9 cellular contexts compared by ENCODE assay signal in the genomic region with DNA sequence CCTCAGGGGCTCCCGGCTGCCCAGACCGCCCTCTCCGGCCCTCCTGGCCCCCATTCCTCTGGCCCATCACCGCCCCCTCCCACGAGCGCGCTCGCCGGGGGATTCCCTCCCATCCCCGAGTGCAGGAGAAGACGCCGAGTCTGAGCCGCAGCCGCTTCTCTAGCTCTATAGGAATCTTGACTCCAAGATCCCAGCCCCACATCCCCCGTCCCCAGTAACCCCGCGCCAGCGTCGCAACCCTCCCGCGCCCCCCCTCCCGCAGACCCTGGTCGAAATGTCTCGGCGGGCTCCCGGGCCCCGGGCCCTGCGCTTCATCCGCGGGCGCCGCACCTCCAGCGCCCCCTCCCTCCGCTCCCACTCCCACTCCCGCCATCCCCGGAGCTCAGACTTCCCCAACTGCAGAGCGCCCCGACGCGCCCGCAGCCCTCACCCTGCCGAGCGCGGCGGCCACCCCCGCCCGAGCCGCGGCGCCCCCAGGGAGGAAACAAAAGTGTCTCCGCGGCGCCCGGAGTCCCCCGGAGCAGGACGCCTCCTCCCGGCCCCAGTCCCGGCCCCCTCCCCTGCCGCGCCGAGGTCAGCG. TPM values are rescaled to one million over a fixed set of nuclear protein-coding genes. Genes with fewer than 3 reads are reported as not detected.
DNase-seq lines count a peak whose midpoint lies in the region; ATAC-seq, FAIRE-seq and TF ChIP-seq lines count a peak whose summit lies in the region.
"Had no signal": no experiment of that assay in that cellular context is flagged by ENCODE, and none has a peak within 500 bp of the region (broad histone marks: within the 10 kb centered on the region; RNA-seq: fewer than 3 reads in every experiment).

No MANE protein-coding gene starts in this region.

- H3K27me3 Mint-ChIP-seq in activated CD4-positive, alpha-beta T cell treated with anti-CD3 and anti-CD28 coated beads, Interleukin-2, amount 10 ng/mL, durations not matched to agents 24 days and 14 days: peaks cover 6% of the 10 kb centered on the region

- H3K9ac ChIP-seq in fibroblast of lung (ENCODE audit: insufficient read depth, low read length) (no peak overlapping the region), neural cell (ENCODE audit: low read length) (peak overlapping the region; percentile 80)

- no peak overlapping the region for H3K27ac ChIP-seq in fibroblast of lung (ENCODE audit: insufficient read depth, low read length)
- peak overlapping the region; percentile 70 for H3K27ac ChIP-seq in neural cell (ENCODE audit: low read length)

- intact Hi-C loops in activated CD4-positive, alpha-beta T cell treated with anti-CD3 and anti-CD28 coated beads, Interleukin-2, amount 10 ng/mL, durations not matched to agents 24 days and 14 days (cut with micrococcal nuclease): loop anchor here (1.0 to 5.0 kb wide), 8 partner anchors 9 to 241 kb away; no protein-coding TSS in a partner anchor

- H3F3A ChIP-seq in neural cell (ENCODE audit: insufficient read depth, low read length, poor library complexity, severe bottlenecking): no peaks in the 10 kb centered on the region

- H3K4me1 ChIP-seq in fibroblast of lung (ENCODE audit: control insufficient read depth, extremely low read depth, insufficient read depth, low read length): no peaks in the 10 kb centered on the region

- TF ChIP-seq EP300 in neural cell (conservative IDR thresholded peaks at IDR 0.05; ENCODE audit: poor library complexity, severe bottlenecking): no peak

- peaks cover 5% of the 10 kb centered on the region for H3K9me3 Mint-ChIP-seq in activated CD4-positive, alpha-beta T cell treated with anti-CD3 and anti-CD28 coated beads, Interleukin-2, amount 10 ng/mL, durations not matched to agents 24 days and 14 days

- ATAC-seq in HG03064 (IDR thresholded peaks at IDR 0.05; ENCODE audit: low read depth, unreplicated experiment): peak; percentile 29

- H4K20me1 ChIP-seq in fibroblast of lung (ENCODE audit: control insufficient read depth, extremely low read depth, insufficient read depth, low read length) (peaks cover 2% of the 10 kb centered on the region), neural cell (ENCODE audit: insufficient read depth) (no peaks in the 10 kb centered on the region)

- H3K79me2 ChIP-seq in fibroblast of lung (ENCODE audit: control insufficient read depth, insufficient read depth, low read length) (no peaks in the 10 kb centered on the region), neural cell (replicated peaks; ENCODE audit: insufficient read depth, low read length) (peaks cover 6% of the 10 kb centered on the region)

- H3K4me3 ChIP-seq in fibroblast of lung (replicated peaks in 1 of 4; ENCODE audit: control extremely low read depth in 1 of 4, insufficient read depth in 1 of 4, low read depth in 3 of 4, low read length in 4 of 4) (peak overlapping the region in 3 of 4 experiments; percentile 18 to 48 (median 36)), neural cell (ENCODE audit: low read length) (peak overlapping the region; percentile 86)

- H3K4me3 Mint-ChIP-seq in activated CD4-positive, alpha-beta T cell treated with anti-CD3 and anti-CD28 coated beads, Interleukin-2, amount 10 ng/mL, durations not matched to agents 24 days and 14 days: peak overlapping the region; percentile 98

- peaks cover 26% of the 10 kb centered on the region for H3K36me3 Mint-ChIP-seq in activated CD4-positive, alpha-beta T cell treated with anti-CD3 and anti-CD28 coated beads, Interleukin-2, amount 10 ng/mL, durations not matched to agents 24 days and 14 days (ENCODE audit: low read depth)

- H3K36me3 ChIP-seq in fibroblast of lung (ENCODE audit: control insufficient read depth, insufficient read depth, low read length) (no peaks in the 10 kb centered on the region), neural cell (ENCODE audit: insufficient read depth, low read length) (no peaks in the 10 kb centered on the region)

- H3K27me3 ChIP-seq in fibroblast of lung (ENCODE audit: control insufficient read depth, insufficient read depth, low read length) (peaks cover 13% of the 10 kb centered on the region), neural cell (ENCODE audit: insufficient read depth, low read depth, low read length) (peaks cover 3% of the 10 kb centered on the region)

- H3K4me2 ChIP-seq in fibroblast of lung (ENCODE audit: extremely low read depth, insufficient read depth, low read length) (no peak overlapping the region), neural cell (ENCODE audit: low read length) (no peak overlapping the region)

- peaks cover 42% of the 10 kb centered on the region for H3K4me1 Mint-ChIP-seq in activated CD4-positive, alpha-beta T cell treated with anti-CD3 and anti-CD28 coated beads, Interleukin-2, amount 10 ng/mL, durations not matched to agents 24 days and 14 days

- peak overlapping the region; percentile 99 for H3K27ac Mint-ChIP-seq in activated CD4-positive, alpha-beta T cell treated with anti-CD3 and anti-CD28 coated beads, Interleukin-2, amount 10 ng/mL, durations not matched to agents 24 days and 14 days

- TF ChIP-seq RAD21 in neural cell (conservative IDR thresholded peaks at IDR 0.05): no peak

- no peak for FAIRE-seq in D721Med (lab: Jason Lieb, UNC)
- FAIRE-seq: A204.1 had no signal

- peak; percentile 72 for DNase-seq in DMS 273 (lab: John Stamatoyannopoulos, UW; ENCODE audit: unreplicated experiment)
- DNase-seq in DMS 273 treated with DMSO at 0.1 percent for 48 hours (lab: John Stamatoyannopoulos, UW): no peak
- DNase-seq in activated CD4-positive, alpha-beta T cell treated with anti-CD3 and anti-CD28 coated beads, Interleukin-2, amount 10 ng/mL, durations not matched to agents 24 days and 14 days: no peak
- DNase-seq in fibroblast of lung (ENCODE audit: low read depth in 2 of 2): no peak
- no peak for DNase-seq in OCI-M2 (lab: John Stamatoyannopoulos, UW; ENCODE audit: unreplicated experiment)
- DNase-seq in D721Med (ENCODE audit: insufficient read length, low spot score): no peak

- no peak overlapping the region for H2AFZ ChIP-seq in fibroblast of lung (ENCODE audit: low read length)
- peak overlapping the region; percentile 43 for H2AFZ ChIP-seq in neural cell (ENCODE audit: low read depth, low read length)

- TF ChIP-seq CTCF in fibroblast of lung (conservative IDR thresholded peaks at IDR 0.05 in 1 of 2, IDR thresholded peaks at IDR 0.05 in 1 of 2; ENCODE audit: low read depth in 1 of 2, low read length in 2 of 2) (no peak), neural cell (IDR thresholded peaks at IDR 0.05; ENCODE audit: poor library complexity, severe bottlenecking) (no peak), D721Med (IDR thresholded peaks at IDR 0.05; ENCODE audit: insufficient read depth, missing control alignments) (no peak)

- no peaks in the 10 kb centered on the region for H3K9me2 ChIP-seq in neural cell (ENCODE audit: insufficient read depth, low read length)

- H3K9me3 ChIP-seq in fibroblast of lung (ENCODE audit: control insufficient read depth, insufficient read depth, low read depth, low read length) (no peaks in the 10 kb centered on the region), neural cell (ENCODE audit: low read length) (no peaks in the 10 kb centered on the region)

TF ChIP-seq in neural cell, 6 proteins besides CTCF, POLR2A, EP300 and RAD21:
- TF ChIP-seq POLR2AphosphoS5 (IDR thresholded peaks at IDR 0.05) (no peak), TAF1 (IDR thresholded peaks at IDR 0.05; ENCODE audit: low read depth) (no peak), MXI1 (conservative IDR thresholded peaks at IDR 0.05; ENCODE audit: poor library complexity, severe bottlenecking) (no peak), SMC3 (conservative IDR thresholded peaks at IDR 0.05; ENCODE audit: poor library complexity) (no peak), EZH2 (IDR thresholded peaks at IDR 0.05; ENCODE audit: borderline replicate concordance, insufficient read depth, low read length, poor library complexity, severe bottlenecking) (no peak)
- TF ChIP-seq, protein P1, sequence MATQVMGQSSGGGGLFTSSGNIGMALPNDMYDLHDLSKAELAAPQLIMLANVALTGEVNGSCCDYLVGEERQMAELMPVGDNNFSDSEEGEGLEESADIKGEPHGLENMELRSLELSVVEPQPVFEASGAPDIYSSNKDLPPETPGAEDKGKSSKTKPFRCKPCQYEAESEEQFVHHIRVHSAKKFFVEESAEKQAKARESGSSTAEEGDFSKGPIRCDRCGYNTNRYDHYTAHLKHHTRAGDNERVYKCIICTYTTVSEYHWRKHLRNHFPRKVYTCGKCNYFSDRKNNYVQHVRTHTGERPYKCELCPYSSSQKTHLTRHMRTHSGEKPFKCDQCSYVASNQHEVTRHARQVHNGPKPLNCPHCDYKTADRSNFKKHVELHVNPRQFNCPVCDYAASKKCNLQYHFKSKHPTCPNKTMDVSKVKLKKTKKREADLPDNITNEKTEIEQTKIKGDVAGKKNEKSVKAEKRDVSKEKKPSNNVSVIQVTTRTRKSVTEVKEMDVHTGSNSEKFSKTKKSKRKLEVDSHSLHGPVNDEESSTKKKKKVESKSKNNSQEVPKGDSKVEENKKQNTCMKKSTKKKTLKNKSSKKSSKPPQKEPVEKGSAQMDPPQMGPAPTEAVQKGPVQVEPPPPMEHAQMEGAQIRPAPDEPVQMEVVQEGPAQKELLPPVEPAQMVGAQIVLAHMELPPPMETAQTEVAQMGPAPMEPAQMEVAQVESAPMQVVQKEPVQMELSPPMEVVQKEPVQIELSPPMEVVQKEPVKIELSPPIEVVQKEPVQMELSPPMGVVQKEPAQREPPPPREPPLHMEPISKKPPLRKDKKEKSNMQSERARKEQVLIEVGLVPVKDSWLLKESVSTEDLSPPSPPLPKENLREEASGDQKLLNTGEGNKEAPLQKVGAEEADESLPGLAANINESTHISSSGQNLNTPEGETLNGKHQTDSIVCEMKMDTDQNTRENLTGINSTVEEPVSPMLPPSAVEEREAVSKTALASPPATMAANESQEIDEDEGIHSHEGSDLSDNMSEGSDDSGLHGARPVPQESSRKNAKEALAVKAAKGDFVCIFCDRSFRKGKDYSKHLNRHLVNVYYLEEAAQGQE (IDR thresholded peaks at IDR 0.05; ENCODE audit: borderline replicate concordance): no peak

RNA-seq across cellular contexts. Expression of gene ELMO1, which starts 0.5 kb away (rescaled TPM):
- 110 and 121 TPM in 2 replicates for total RNA-seq in activated CD4-positive, alpha-beta T cell treated with anti-CD3 and anti-CD28 coated beads, Interleukin-2, amount 10 ng/mL, durations not matched to agents 24 days and 14 days
- 0.50 and 1.5 TPM in 2 replicates for total RNA-seq in fibroblast of lung
- polyA plus RNA-seq in fibroblast of lung (0.12 TPM in 1 of 2 replicates, not detected in the other), neural cell (12.2 and 18.1 TPM in 2 replicates)
- 0.10 and 0.31 TPM in 2 replicates for polyA plus RNA-seq in fibroblast of lung (2012)
- polyA minus RNA-seq in fibroblast of lung (ENCODE audit: low replicate concordance) (not detected in 2 replicates), neural cell (55.5 and 61.7 TPM in 2 replicates)

Comparison
In these comparisons a context has a peak if more than half of its experiments do, and no peak if none do; other contexts are left out.
1. RNA of gene ELMO1, which starts 0.5 kb away (total RNA-seq): 110 to 121 TPM in activated CD4-positive, alpha-beta T cell treated with anti-CD3 and anti-CD28 coated beads, Interleukin-2, amount 10 ng/mL, durations not matched to agents 24 days and 14 days; 0.50 to 1.5 TPM in fibroblast of lung; every median in the first group is over 10 times any median in the second.